8 cellular contexts compared by ENCODE assay signal in genomic region chr10:122911889-122912484, GRCh38. TPM values are rescaled to one million over a fixed set of nuclear protein-coding genes. Genes with fewer than 3 reads are reported as not detected.
A peak's percentile ranks its signal among the peaks of the same experiment; 100 is the strongest.
DNase-seq lines count a peak whose midpoint lies in the region; ATAC-seq and TF ChIP-seq lines count a peak whose summit lies in the region.

No MANE protein-coding gene starts in this region.

- H3K4me1 Mint-ChIP-seq in HFFc6 (ENCODE audit: low read depth) (no peaks in the 10 kb centered on the region), natural killer cell (no peaks in the 10 kb centered on the region)

- no peak overlapping the region for H3K4me3 ChIP-seq in A673 (ENCODE audit: low read depth, low read length, poor library complexity, severe bottlenecking)

- intact Hi-C loops in A673 (cut with micrococcal nuclease; ENCODE audit: unreplicated experiment) = no loop called here
- intact Hi-C loops in natural killer cell (cut with micrococcal nuclease) = no loop called here

- H3K9me3 Mint-ChIP-seq in HFFc6 (no peaks in the 10 kb centered on the region), natural killer cell (no peaks in the 10 kb centered on the region)

- POLR2A ChIA-PET in A673 (lab: Charles Lee; ENCODE audit: low non-redundant PET) = no interaction called here

- H3K4me3 Mint-ChIP-seq in HFFc6 = no peak overlapping the region
- H3K4me3 Mint-ChIP-seq in natural killer cell = no peak overlapping the region

- peak; percentile 72 to 84 (median 72) for ATAC-seq in natural killer cell
- no peak for ATAC-seq in GM18870 (IDR thresholded peaks at IDR 0.05; ENCODE audit: unreplicated experiment)
- no peak for ATAC-seq in HG03025 (IDR thresholded peaks at IDR 0.05; ENCODE audit: low FRiP score, unreplicated experiment)

- CTCF ChIA-PET in A673 (lab: Charles Lee) = no interaction called here

- TF ChIP-seq CTCF in A673 (conservative IDR thresholded peaks at IDR 0.05; ENCODE audit: low read depth, low read length) (no peak), HFFc6 (IDR thresholded peaks at IDR 0.05) (no peak), natural killer cell (IDR thresholded peaks at IDR 0.05) (no peak)

- no peaks in the 10 kb centered on the region for H3K36me3 ChIP-seq in A673 (ENCODE audit: insufficient read depth, low read length, poor library complexity, severe bottlenecking)

- H3K4me1 ChIP-seq in A673 (ENCODE audit: insufficient read depth, low read length, poor library complexity, severe bottlenecking) = no peaks in the 10 kb centered on the region

- H3K27ac Mint-ChIP-seq in HFFc6 (no peak overlapping the region), natural killer cell (no peak overlapping the region)

- H3K27me3 Mint-ChIP-seq in HFFc6 (ENCODE audit: insufficient read depth) (peaks cover 2% of the 10 kb centered on the region), natural killer cell (ENCODE audit: low read depth in 2 of 2) (peaks cover 8 to 16% of the 10 kb centered on the region in 2 donors)

- H3K27ac ChIP-seq in A673 (ENCODE audit: low read depth, low read length, poor library complexity, severe bottlenecking) = no peak overlapping the region

- H3K9me3 ChIP-seq in A673 (ENCODE audit: low read depth, low read length, poor library complexity, severe bottlenecking) = no peaks in the 10 kb centered on the region

- H3K36me3 Mint-ChIP-seq in HFFc6 (ENCODE audit: low read depth) (no peaks in the 10 kb centered on the region), natural killer cell (no peaks in the 10 kb centered on the region)

- H3K27me3 ChIP-seq in A673 (replicated peaks; ENCODE audit: insufficient read depth, low read depth, low read length, poor library complexity) = no peaks in the 10 kb centered on the region

- no TSS peak for BruUV-seq in A673 (replicated peaks; lab: Mats Ljungman, UMichigan)

- DNase-seq in A673 (ENCODE audit: low spot score) (peak; percentile 62), HFFc6 (peak; percentile 9), UCSD-AML1 (lab: John Stamatoyannopoulos, UW; ENCODE audit: unreplicated experiment) (peak; percentile 67), ecto neural progenitor cell (ENCODE audit: low spot score) (peak; percentile 86), natural killer cell (peak; percentile 26), GOT3 (lab: John Stamatoyannopoulos, UW) (no peak)

RNA-seq across cellular contexts. Expression of gene FAM24A, which starts 1.6 kb away (rescaled TPM):
- total RNA-seq in A673 (2021) (not detected in 2 replicates), natural killer cell (not detected)
- not detected for total RNA-seq in HFFc6 (2021; fragmentation: NEBNext Ultra II Directional; extraction: Animal tissue kit (Norgen Biotek cat#: 25700))

RNA-seq across cellular contexts. Expression of gene FAM24B, which starts 32.6 kb away (rescaled TPM):
- total RNA-seq in A673 (2021) (7.0 and 8.0 TPM in 2 replicates), natural killer cell (10 to 100 TPM in 1 of 3 donors, 1 to 10 TPM in 2; 6.1 to 12.6 (median 8.5) TPM)
- total RNA-seq in HFFc6 (2021; fragmentation: NEBNext Ultra II Directional; extraction: Animal tissue kit (Norgen Biotek cat#: 25700)) = 1 to 10 TPM; 5.0 to 7.2 (median 6.3) TPM

RNA-seq across cellular contexts. Expression of gene C10orf88, which starts 42.0 kb away (rescaled TPM):
- total RNA-seq in A673 (2021) (14.2 and 17.7 TPM in 2 replicates), natural killer cell (1 to 10 TPM; 6.1 to 8.5 (median 7.2) TPM)
- total RNA-seq in HFFc6 (2021; fragmentation: NEBNext Ultra II Directional; extraction: Animal tissue kit (Norgen Biotek cat#: 25700)) = 10 to 100 TPM in 5 of 6 experiments, 1 to 10 TPM in 1; 9.7 to 15.3 (median 12.8) TPM

Comparison
In these comparisons a context has a peak if more than half of its experiments do, and no peak if none do; other contexts are left out.
1. ATAC-seq: peak in natural killer cell (3 of 3); none in GM18870 (single experiment) and HG03025 (single experiment).